ENCODE assay signal across 14 cellular contexts in the genomic region with DNA sequence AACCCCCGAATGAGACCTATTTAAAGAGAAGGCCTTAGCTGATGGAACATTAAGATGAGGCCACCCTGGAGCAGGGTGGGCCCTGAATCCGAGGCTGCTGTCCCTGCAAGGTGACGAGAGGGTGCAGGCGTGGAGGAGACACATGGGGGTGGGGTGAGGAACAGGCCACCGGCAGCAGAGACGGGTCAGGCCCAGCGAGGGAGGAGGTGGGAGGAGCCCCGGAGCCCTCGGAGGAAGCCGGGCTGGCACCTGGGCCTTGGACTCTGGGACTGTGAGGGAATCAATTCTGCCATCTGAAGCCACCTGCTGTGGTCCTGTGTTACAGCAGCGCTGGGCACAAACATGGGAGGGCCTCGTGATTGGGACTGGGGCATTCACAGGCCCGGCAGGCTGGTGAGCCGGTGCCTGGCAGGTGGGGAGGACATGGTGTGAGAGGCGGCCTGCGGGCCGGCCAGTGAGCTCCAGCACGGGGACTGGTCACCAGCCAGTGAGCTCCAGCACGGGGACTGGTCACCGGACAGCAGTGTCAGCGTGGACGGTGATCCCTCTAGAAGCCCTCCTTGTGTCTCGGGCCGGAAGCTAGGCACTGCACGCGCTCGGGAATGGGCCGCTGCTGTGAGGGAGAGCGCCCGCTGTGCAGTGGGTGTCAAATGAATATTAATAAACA. TPM values are rescaled to one million over a fixed set of nuclear protein-coding genes. Genes with fewer than 3 reads are reported as not detected.
DNase-seq lines count a peak whose midpoint lies in the region; ATAC-seq and TF ChIP-seq lines count a peak whose summit lies in the region.
"Had no signal": no experiment of that assay in that cellular context is flagged by ENCODE, and none has a peak within 500 bp of the region (broad histone marks: within the 10 kb centered on the region; RNA-seq: fewer than 3 reads in every experiment).

No MANE protein-coding gene starts in this region.

- no peaks in the 10 kb centered on the region for H3K9me2 ChIP-seq in GM23338 (ENCODE audit: insufficient read depth)

- POLR2A ChIA-PET in activated CD4-positive, alpha-beta T cell treated with anti-CD3 and anti-CD28 coated beads for 36 hours (lab: Charles Lee): no interaction called here

- peaks cover 6% of the 10 kb centered on the region for H3K36me3 Mint-ChIP-seq in activated CD4-positive, alpha-beta T cell treated with anti-CD3 and anti-CD28 coated beads for 36 hours (ENCODE audit: low read depth)
- H3K36me3 Mint-ChIP-seq in GM23338 (ENCODE audit: low read depth): peaks cover 6% of the 10 kb centered on the region
- H3K36me3 Mint-ChIP-seq in activated naive CD8-positive, alpha-beta T cell treated with anti-CD3 and anti-CD28 coated beads for 36 hours: peaks cover 9% of the 10 kb centered on the region
- peaks cover 3% of the 10 kb centered on the region for H3K36me3 Mint-ChIP-seq in neural crest cell (ENCODE audit: low read depth)

- H3K27me3 Mint-ChIP-seq in activated CD4-positive, alpha-beta T cell treated with anti-CD3 and anti-CD28 coated beads for 36 hours: no peaks in the 10 kb centered on the region
- H3K27me3 Mint-ChIP-seq in GM23338 (ENCODE audit: insufficient read depth, low read depth, poor library complexity) (peaks cover 64% of the 10 kb centered on the region), neural crest cell (ENCODE audit: low read depth) (peaks cover 67% of the 10 kb centered on the region)
- no peaks in the 10 kb centered on the region for H3K27me3 Mint-ChIP-seq in activated naive CD8-positive, alpha-beta T cell treated with anti-CD3 and anti-CD28 coated beads for 36 hours

- no peak for DNase-seq in activated CD4-positive, alpha-beta T cell treated with anti-CD3 and anti-CD28 coated beads for 36 hours
- no peak for DNase-seq in activated CD4-positive, alpha-beta T cell treated with anti-CD3 and anti-CD28 coated beads, Interleukin-2, amount 50 U/mL, for 1 hour
- DNase-seq in GM23338 (ENCODE audit: low spot score): no peak
- no peak for DNase-seq in activated naive CD8-positive, alpha-beta T cell treated with anti-CD3 and anti-CD28 coated beads for 36 hours
- DNase-seq in neural crest cell (ENCODE audit: low read depth, low spot score): no peak
- no peak for DNase-seq in OCI-M1 (lab: John Stamatoyannopoulos, UW)
- DNase-seq: anterior cingulate cortex, COR-L47, NCI-H2171 treated with DMSO at 0.1 percent for 48 hours, right lobe of liver, transverse colon had no signal

- H3K27me3 ChIP-seq in GM23338 (ENCODE audit: insufficient read depth): peaks cover 33% of the 10 kb centered on the region
- H3K27me3 ChIP-seq: right lobe of liver had no signal

- no peak overlapping the region for H3K27ac Mint-ChIP-seq in activated CD4-positive, alpha-beta T cell treated with anti-CD3 and anti-CD28 coated beads for 36 hours
- H3K27ac Mint-ChIP-seq in GM23338 (no peak overlapping the region), neural crest cell (ENCODE audit: unreplicated experiment) (no peak overlapping the region)
- peak overlapping the region; percentile 45 for H3K27ac Mint-ChIP-seq in activated naive CD8-positive, alpha-beta T cell treated with anti-CD3 and anti-CD28 coated beads for 36 hours

- CTCF ChIA-PET in activated CD4-positive, alpha-beta T cell treated with anti-CD3 and anti-CD28 coated beads for 36 hours (lab: Charles Lee): no interaction called here

- no peaks in the 10 kb centered on the region for H3K36me3 ChIP-seq in GM23338 (ENCODE audit: insufficient read depth)
- H3K36me3 ChIP-seq: right lobe of liver, SJSA1, transverse colon had no signal

- peaks cover 20% of the 10 kb centered on the region for H3K4me1 Mint-ChIP-seq in activated CD4-positive, alpha-beta T cell treated with anti-CD3 and anti-CD28 coated beads for 36 hours
- H3K4me1 Mint-ChIP-seq in GM23338: peaks cover 6% of the 10 kb centered on the region
- H3K4me1 Mint-ChIP-seq in activated naive CD8-positive, alpha-beta T cell treated with anti-CD3 and anti-CD28 coated beads for 36 hours: peaks cover 26% of the 10 kb centered on the region
- peaks cover 4% of the 10 kb centered on the region for H3K4me1 Mint-ChIP-seq in neural crest cell

- intact Hi-C loops in activated CD4-positive, alpha-beta T cell treated with anti-CD3 and anti-CD28 coated beads for 36 hours (cut with DNase I, micrococcal nuclease): no loop called here

- peaks cover 11% of the 10 kb centered on the region for H3K9me3 Mint-ChIP-seq in activated CD4-positive, alpha-beta T cell treated with anti-CD3 and anti-CD28 coated beads for 36 hours (ENCODE audit: low read depth)
- H3K9me3 Mint-ChIP-seq in GM23338: peaks cover 17% of the 10 kb centered on the region
- H3K9me3 Mint-ChIP-seq in activated naive CD8-positive, alpha-beta T cell treated with anti-CD3 and anti-CD28 coated beads for 36 hours: peaks cover 9% of the 10 kb centered on the region
- peaks cover 5% of the 10 kb centered on the region for H3K9me3 Mint-ChIP-seq in neural crest cell

- H3K79me2 ChIP-seq in GM23338 (replicated peaks; ENCODE audit: insufficient read depth): no peaks in the 10 kb centered on the region

- no peak overlapping the region for H2AFZ ChIP-seq in GM23338

- H3K27ac ChIP-seq in GM23338 (ENCODE audit: low read depth): no peak overlapping the region
- H3K27ac ChIP-seq: SJSA1 had no signal

- H3K4me3 Mint-ChIP-seq in activated CD4-positive, alpha-beta T cell treated with anti-CD3 and anti-CD28 coated beads for 36 hours: peak overlapping the region; percentile 78
- H3K4me3 Mint-ChIP-seq in GM23338 (peak overlapping the region; percentile 82; the same call in 2 of the 3 replicates), neural crest cell (peak overlapping the region; percentile 44)
- H3K4me3 Mint-ChIP-seq in activated naive CD8-positive, alpha-beta T cell treated with anti-CD3 and anti-CD28 coated beads for 36 hours: peak overlapping the region; percentile 79

- H4K20me1 ChIP-seq in GM23338 (replicated peaks; ENCODE audit: insufficient read depth): no peaks in the 10 kb centered on the region

- H3K4me1 ChIP-seq in GM23338 (ENCODE audit: insufficient read depth): 0 out of 2 replicates have a peak, but pooled peaks cover under 1% of the 10 kb centered on the region

- no peak overlapping the region for H3K4me2 ChIP-seq in GM23338

- ATAC-seq in activated CD4-positive, alpha-beta T cell treated with anti-CD3 and anti-CD28 coated beads for 36 hours: no peak
- ATAC-seq in GM23338 (no peak), GM19455 (IDR thresholded peaks at IDR 0.05; ENCODE audit: unreplicated experiment) (no peak), GM18519 (IDR thresholded peaks at IDR 0.05; ENCODE audit: low FRiP score, unreplicated experiment) (no peak)
- ATAC-seq: right lobe of liver had no signal

- no peaks in the 10 kb centered on the region for H3F3A ChIP-seq in GM23338 (replicated peaks; ENCODE audit: low read depth)

- H3K4me3 ChIP-seq in GM23338: no peak overlapping the region

- no peak for TF ChIP-seq CTCF in GM23338 (conservative IDR thresholded peaks at IDR 0.05; ENCODE audit: low read depth in 2 of 2)
- no peak for TF ChIP-seq CTCF in neural crest cell (conservative IDR thresholded peaks at IDR 0.05)

TF ChIP-seq in GM23338, 12 proteins besides CTCF, POLR2A, EP300 and RAD21:
- no peak for TF ChIP-seq CREB1 (CRISPR knock-in tag; IDR thresholded peaks at IDR 0.05; ENCODE audit: low read depth)

RNA-seq across cellular contexts. Expression of a gene that starts 46.7 kb away (rescaled TPM):
- 10 to 100 TPM; 30.5 to 35.7 TPM for total RNA-seq in activated CD4-positive, alpha-beta T cell treated with anti-CD3 and anti-CD28 coated beads for 36 hours
- total RNA-seq in GM23338 (2014; rRNA removed; shearing (Covaris generic)): 32.7 and 42.4 TPM in 2 replicates
- polyA plus RNA-seq in GM23338 (2016; fragmentation: Nextera tagmentation; extraction: Ambion mirVana): 54.7 and 58.5 TPM in 2 replicates
- total RNA-seq in activated naive CD8-positive, alpha-beta T cell treated with anti-CD3 and anti-CD28 coated beads for 36 hours: 10 to 100 TPM; 54.2 to 59.2 TPM
- total RNA-seq in neural crest cell: 36.4 and 40.4 TPM in 2 replicates

RNA-seq across cellular contexts. Expression of a gene that starts 46.8 kb away (rescaled TPM):
- 10 to 100 TPM; 19.2 to 31.4 TPM for total RNA-seq in activated CD4-positive, alpha-beta T cell treated with anti-CD3 and anti-CD28 coated beads for 36 hours
- total RNA-seq in GM23338 (2014; rRNA removed; shearing (Covaris generic)): 18.3 and 19.3 TPM in 2 replicates
- 12.4 and 13.0 TPM in 2 replicates for polyA plus RNA-seq in GM23338 (2016; fragmentation: Nextera tagmentation; extraction: Ambion mirVana)
- total RNA-seq in activated naive CD8-positive, alpha-beta T cell treated with anti-CD3 and anti-CD28 coated beads for 36 hours: 10 to 100 TPM; 32.4 to 34.8 TPM
- total RNA-seq in neural crest cell: 27.7 and 33.3 TPM in 2 replicates
